In the genomic region with DNA sequence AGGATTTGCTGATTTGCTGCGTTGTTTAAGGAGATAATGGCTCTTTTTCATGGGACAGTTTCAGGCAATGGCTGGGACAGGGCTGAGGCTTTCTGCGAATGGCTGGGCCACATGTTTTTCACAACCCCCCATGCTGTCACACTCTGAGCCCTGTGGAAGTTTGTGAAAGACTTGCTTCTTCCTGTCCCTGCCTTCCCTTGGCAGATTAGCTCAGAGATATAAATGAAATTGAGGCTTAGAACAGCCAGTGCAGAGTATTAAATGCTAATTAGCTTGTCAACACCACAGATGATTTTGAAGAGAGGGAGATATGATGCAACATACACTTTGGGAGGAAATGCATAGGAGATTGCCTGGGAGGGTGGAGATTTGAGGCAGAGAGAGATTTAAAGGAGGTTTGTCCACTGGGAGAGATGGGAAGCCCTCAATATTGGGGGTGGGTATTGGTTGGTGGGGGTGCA, we compare ENCODE assay signal across 1 cellular context.
TF ChIP-seq lines count a peak whose summit lies in the region.

No MANE protein-coding gene starts in this region.

TF ChIP-seq in K562, 482 proteins besides CTCF, POLR2A, EP300 and RAD21 (continued from another document and continues in another):
- no peak for TF ChIP-seq HMGXB4 (CRISPR knock-in tag; IDR thresholded peaks at IDR 0.05)
- no peak for TF ChIP-seq RBM17 (IDR thresholded peaks at IDR 0.05; ENCODE audit: borderline replicate concordance, low read depth, low read length)
- TF ChIP-seq RAD51 (IDR thresholded peaks at IDR 0.05; ENCODE audit: borderline replicate concordance, low read depth) = no peak
- no peak for TF ChIP-seq HCFC1 (IDR thresholded peaks at IDR 0.05; ENCODE audit: low read depth, low read length)
- no peak for TF ChIP-seq MIER1 (IDR thresholded peaks at IDR 0.05; ENCODE audit: low read depth)
- TF ChIP-seq STAG1 (CRISPR knock-in tag; IDR thresholded peaks at IDR 0.05; ENCODE audit: borderline replicate concordance) = no peak
- no peak for TF ChIP-seq ARHGAP35 (IDR thresholded peaks at IDR 0.05; ENCODE audit: partially characterized antibody)
- peak; percentile 86; the same call in 1 of the 2 replicates for TF ChIP-seq ZNF311 (CRISPR knock-in tag; IDR thresholded peaks at IDR 0.05)
- TF ChIP-seq POU5F1 (IDR thresholded peaks at IDR 0.05; ENCODE audit: borderline replicate concordance, low read depth, low read length, partially characterized antibody) = no peak
- TF ChIP-seq ARID1B (IDR thresholded peaks at IDR 0.05) = peak; percentile 80
- no peak for TF ChIP-seq CCAR2 (IDR thresholded peaks at IDR 0.05; ENCODE audit: low read depth, low read length)
- TF ChIP-seq, protein P1, sequence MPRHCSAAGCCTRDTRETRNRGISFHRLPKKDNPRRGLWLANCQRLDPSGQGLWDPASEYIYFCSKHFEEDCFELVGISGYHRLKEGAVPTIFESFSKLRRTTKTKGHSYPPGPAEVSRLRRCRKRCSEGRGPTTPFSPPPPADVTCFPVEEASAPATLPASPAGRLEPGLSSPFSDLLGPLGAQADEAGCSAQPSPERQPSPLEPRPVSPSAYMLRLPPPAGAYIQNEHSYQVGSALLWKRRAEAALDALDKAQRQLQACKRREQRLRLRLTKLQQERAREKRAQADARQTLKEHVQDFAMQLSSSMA (CRISPR knock-in tag; IDR thresholded peaks at IDR 0.05) = no peak
- peak; percentile 47; the same call in 1 of the 2 replicates for TF ChIP-seq TCF3 (CRISPR knock-in tag; IDR thresholded peaks at IDR 0.05)
- TF ChIP-seq KDM2B (CRISPR knock-in tag; IDR thresholded peaks at IDR 0.05) = no peak
- TF ChIP-seq TBL1XR1 (IDR thresholded peaks at IDR 0.05; ENCODE audit: low read length in 2 of 2) = peak in 1 of 2 experiments; percentile 22; a peak in 1 of 4 replicates
- no peak for TF ChIP-seq TEAD2 (tag; IDR thresholded peaks at IDR 0.05)
- TF ChIP-seq, protein P2, sequence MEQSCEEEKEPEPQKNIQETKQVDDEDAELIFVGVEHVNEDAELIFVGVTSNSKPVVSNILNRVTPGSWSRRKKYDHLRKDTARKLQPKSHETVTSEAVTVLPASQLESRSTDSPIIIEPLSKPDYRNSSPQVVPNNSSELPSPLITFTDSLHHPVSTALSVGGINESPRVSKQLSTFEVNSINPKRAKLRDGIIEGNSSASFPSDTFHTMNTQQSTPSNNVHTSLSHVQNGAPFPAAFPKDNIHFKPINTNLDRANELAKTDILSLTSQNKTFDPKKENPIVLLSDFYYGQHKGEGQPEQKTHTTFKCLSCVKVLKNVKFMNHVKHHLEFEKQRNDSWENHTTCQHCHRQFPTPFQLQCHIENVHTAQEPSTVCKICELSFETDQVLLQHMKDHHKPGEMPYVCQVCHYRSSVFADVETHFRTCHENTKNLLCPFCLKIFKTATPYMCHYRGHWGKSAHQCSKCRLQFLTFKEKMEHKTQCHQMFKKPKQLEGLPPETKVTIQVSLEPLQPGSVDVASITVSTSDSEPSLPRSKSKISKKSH (CRISPR knock-in tag; IDR thresholded peaks at IDR 0.05) = no peak
- TF ChIP-seq ERF (CRISPR knock-in tag; IDR thresholded peaks at IDR 0.05) = no peak
- TF ChIP-seq BACH1 (tag; IDR thresholded peaks at IDR 0.05) = peak; percentile 16; the same call in 1 of the 2 replicates
- TF ChIP-seq ZKSCAN8 (CRISPR knock-in tag; IDR thresholded peaks at IDR 0.05) = no peak
- TF ChIP-seq, protein P3, sequence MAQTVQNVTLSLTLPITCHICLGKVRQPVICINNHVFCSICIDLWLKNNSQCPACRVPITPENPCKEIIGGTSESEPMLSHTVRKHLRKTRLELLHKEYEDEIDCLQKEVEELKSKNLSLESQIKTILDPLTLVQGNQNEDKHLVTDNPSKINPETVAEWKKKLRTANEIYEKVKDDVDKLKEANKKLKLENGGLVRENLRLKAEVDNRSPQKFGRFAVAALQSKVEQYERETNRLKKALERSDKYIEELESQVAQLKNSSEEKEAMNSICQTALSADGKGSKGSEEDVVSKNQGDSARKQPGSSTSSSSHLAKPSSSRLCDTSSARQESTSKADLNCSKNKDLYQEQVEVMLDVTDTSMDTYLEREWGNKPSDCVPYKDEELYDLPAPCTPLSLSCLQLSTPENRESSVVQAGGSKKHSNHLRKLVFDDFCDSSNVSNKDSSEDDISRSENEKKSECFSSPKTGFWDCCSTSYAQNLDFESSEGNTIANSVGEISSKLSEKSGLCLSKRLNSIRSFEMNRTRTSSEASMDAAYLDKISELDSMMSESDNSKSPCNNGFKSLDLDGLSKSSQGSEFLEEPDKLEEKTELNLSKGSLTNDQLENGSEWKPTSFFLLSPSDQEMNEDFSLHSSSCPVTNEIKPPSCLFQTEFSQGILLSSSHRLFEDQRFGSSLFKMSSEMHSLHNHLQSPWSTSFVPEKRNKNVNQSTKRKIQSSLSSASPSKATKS (CRISPR knock-in tag; IDR thresholded peaks at IDR 0.05) = no peak
- peak; percentile 35; the same call in 1 of the 2 replicates for TF ChIP-seq VEZF1 (CRISPR knock-in tag; IDR thresholded peaks at IDR 0.05)
- no peak for TF ChIP-seq CHD2 (IDR thresholded peaks at IDR 0.05; ENCODE audit: low read depth, low read length)
- no peak for TF ChIP-seq FIP1L1 (IDR thresholded peaks at IDR 0.05; ENCODE audit: low read depth, low read length, poor library complexity, severe bottlenecking)
- peak; percentile 29 for TF ChIP-seq TAF9B (IDR thresholded peaks at IDR 0.05; ENCODE audit: partially characterized antibody)
- TF ChIP-seq E2F1 (CRISPR knock-in tag; IDR thresholded peaks at IDR 0.05) = no peak
- TF ChIP-seq KDM5B (IDR thresholded peaks at IDR 0.05; ENCODE audit: insufficient replicate concordance, low read depth, low read length) = no peak
- no peak for TF ChIP-seq KAT8 (IDR thresholded peaks at IDR 0.05; ENCODE audit: low read depth)
- peak; percentile 68 to 77 for TF ChIP-seq KDM1A (IDR thresholded peaks at IDR 0.05)
- no peak for TF ChIP-seq CBX8 (IDR thresholded peaks at IDR 0.05; ENCODE audit: borderline replicate concordance, extremely low read depth, low read depth, low read length, poor library complexity, severe bottlenecking)
- no peak for TF ChIP-seq HSF4 (CRISPR knock-in tag; IDR thresholded peaks at IDR 0.05; ENCODE audit: borderline replicate concordance)
- TF ChIP-seq ZBTB43 (CRISPR knock-in tag; IDR thresholded peaks at IDR 0.05) = no peak
- peak; percentile 97 for TF ChIP-seq CEBPB (tag; IDR thresholded peaks at IDR 0.05)
- TF ChIP-seq SIN3A (IDR thresholded peaks at IDR 0.05; ENCODE audit: borderline replicate concordance in 2 of 2, control insufficient read depth in 1 of 2, low read depth in 2 of 2, low read length in 2 of 2) = no peak
- TF ChIP-seq, protein P4, sequence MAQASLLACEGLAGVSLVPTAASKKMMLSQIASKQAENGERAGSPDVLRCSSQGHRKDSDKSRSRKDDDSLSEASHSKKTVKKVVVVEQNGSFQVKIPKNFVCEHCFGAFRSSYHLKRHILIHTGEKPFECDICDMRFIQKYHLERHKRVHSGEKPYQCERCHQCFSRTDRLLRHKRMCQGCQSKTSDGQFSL (CRISPR knock-in tag; IDR thresholded peaks at IDR 0.05) = no peak
- TF ChIP-seq, protein P4 (tag; IDR thresholded peaks at IDR 0.05) = no peak
- no peak for TF ChIP-seq NR3C1 (CRISPR knock-in tag; IDR thresholded peaks at IDR 0.05)
- peak; percentile 64; the same call in 1 of the 2 replicates for TF ChIP-seq ZNF766 (CRISPR knock-in tag; conservative IDR thresholded peaks at IDR 0.05)
- TF ChIP-seq ZKSCAN3 (CRISPR knock-in tag; IDR thresholded peaks at IDR 0.05) = no peak
- TF ChIP-seq ZZZ3 (IDR thresholded peaks at IDR 0.05) = no peak
- TF ChIP-seq, protein P5, sequence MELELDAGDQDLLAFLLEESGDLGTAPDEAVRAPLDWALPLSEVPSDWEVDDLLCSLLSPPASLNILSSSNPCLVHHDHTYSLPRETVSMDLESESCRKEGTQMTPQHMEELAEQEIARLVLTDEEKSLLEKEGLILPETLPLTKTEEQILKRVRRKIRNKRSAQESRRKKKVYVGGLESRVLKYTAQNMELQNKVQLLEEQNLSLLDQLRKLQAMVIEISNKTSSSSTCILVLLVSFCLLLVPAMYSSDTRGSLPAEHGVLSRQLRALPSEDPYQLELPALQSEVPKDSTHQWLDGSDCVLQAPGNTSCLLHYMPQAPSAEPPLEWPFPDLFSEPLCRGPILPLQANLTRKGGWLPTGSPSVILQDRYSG (tag; conservative IDR thresholded peaks at IDR 0.05; ENCODE audit: low read depth) = no peak
- TF ChIP-seq SAFB (IDR thresholded peaks at IDR 0.05; ENCODE audit: borderline replicate concordance, low read depth, low read length) = no peak
- TF ChIP-seq, protein P6, sequence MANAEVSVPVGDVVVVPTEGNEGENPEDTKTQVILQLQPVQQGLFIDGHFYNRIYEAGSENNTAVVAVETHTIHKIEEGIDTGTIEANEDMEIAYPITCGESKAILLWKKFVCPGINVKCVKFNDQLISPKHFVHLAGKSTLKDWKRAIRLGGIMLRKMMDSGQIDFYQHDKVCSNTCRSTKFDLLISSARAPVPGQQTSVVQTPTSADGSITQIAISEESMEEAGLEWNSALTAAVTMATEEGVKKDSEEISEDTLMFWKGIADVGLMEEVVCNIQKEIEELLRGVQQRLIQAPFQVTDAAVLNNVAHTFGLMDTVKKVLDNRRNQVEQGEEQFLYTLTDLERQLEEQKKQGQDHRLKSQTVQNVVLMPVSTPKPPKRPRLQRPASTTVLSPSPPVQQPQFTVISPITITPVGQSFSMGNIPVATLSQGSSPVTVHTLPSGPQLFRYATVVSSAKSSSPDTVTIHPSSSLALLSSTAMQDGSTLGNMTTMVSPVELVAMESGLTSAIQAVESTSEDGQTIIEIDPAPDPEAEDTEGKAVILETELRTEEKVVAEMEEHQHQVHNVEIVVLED (CRISPR knock-in tag; IDR thresholded peaks at IDR 0.05) = no peak
- TF ChIP-seq ZNF347 (CRISPR knock-in tag; IDR thresholded peaks at IDR 0.05; ENCODE audit: low read depth) = no peak
- no peak for TF ChIP-seq POLR2H (tag; IDR thresholded peaks at IDR 0.05; ENCODE audit: low read depth)
- TF ChIP-seq ATF2 (CRISPR knock-in tag; IDR thresholded peaks at IDR 0.05) = no peak
- TF ChIP-seq BRD4 (IDR thresholded peaks at IDR 0.05) = no peak
- TF ChIP-seq ZNF408 (CRISPR knock-in tag; IDR thresholded peaks at IDR 0.05; ENCODE audit: low read depth) = no peak
- TF ChIP-seq DACH1 (IDR thresholded peaks at IDR 0.05; ENCODE audit: partially characterized antibody) = peak; percentile 48
- no peak for TF ChIP-seq GTF2A2 (tag; IDR thresholded peaks at IDR 0.05)
- no peak for TF ChIP-seq CBX1 (IDR thresholded peaks at IDR 0.05; ENCODE audit: low read depth)
- TF ChIP-seq EWSR1 (IDR thresholded peaks at IDR 0.05; ENCODE audit: borderline replicate concordance, low read depth, partially characterized antibody) = no peak
